19 cellular contexts compared by ENCODE assay signal in genomic region chr18:23317975-23318675, GRCh38.
A peak's percentile ranks its signal among the peaks of the same experiment; 100 is the strongest.
DNase-seq lines count a peak whose midpoint lies in the region; ATAC-seq and TF ChIP-seq lines count a peak whose summit lies in the region.
"Had no signal": no experiment of that assay in that cellular context is flagged by ENCODE, and none has a peak within 500 bp of the region (broad histone marks: within the 10 kb centered on the region; RNA-seq: fewer than 3 reads in every experiment).

No MANE protein-coding gene starts in this region.

- no peak overlapping the region for H3K4me3 ChIP-seq in AG10803 (ENCODE audit: low read length)
- H3K4me3 ChIP-seq: colonic mucosa, Peyer's patch had no signal

- ATAC-seq in GM21390 (IDR thresholded peaks at IDR 0.05; ENCODE audit: unreplicated experiment) (no peak), GM21619 (IDR thresholded peaks at IDR 0.05; ENCODE audit: unreplicated experiment) (no peak)

- DNase-seq in AG10803 (ENCODE audit: low read depth), result peak; percentile 84
- peak; percentile 85 for DNase-seq in M059J (ENCODE audit: low read depth)
- peak; percentile 59 for DNase-seq in astrocyte of the hippocampus (ENCODE audit: low read depth, low spot score)
- DNase-seq in iris pigment epithelial cell (ENCODE audit: low read depth), result peak; percentile 82
- DNase-seq in mucosa of gallbladder (ENCODE audit: low spot score), result no peak
- DNase-seq in DMS53 treated with DMSO at 0.1 percent for 48 hours (lab: John Stamatoyannopoulos, UW; ENCODE audit: unreplicated experiment), result no peak
- DNase-seq: activated CD4-positive, alpha-beta memory T cell treated with anti-CD3 and anti-CD28 coated beads for 36 hours; activated naive CD4-positive, alpha-beta T cell; colonic mucosa; DND-41; H7; kidney; NCI-H1092; NCI-H2227 treated with DMSO at 0.1 percent for 48 hours; Peyer's patch; stimulated activated CD4-positive, alpha-beta T cell treated with anti-CD3 and anti-CD28 coated beads, Interleukin-4, amount 100 ng/mL, for 4 hours; stimulated activated naive CD4-positive, alpha-beta T cell had no signal

- TF ChIP-seq CTCF in AG10803 (conservative IDR thresholded peaks at IDR 0.05; ENCODE audit: low read length), result no peak

Comparison
In these comparisons a context has a peak if more than half of its experiments do, and no peak if none do; other contexts are left out.
1. DNase-seq: peak in AG10803 (single experiment), M059J (single experiment), astrocyte of the hippocampus (single experiment) and iris pigment epithelial cell (single experiment); none in mucosa of gallbladder (single experiment) and DMS53 treated with DMSO at 0.1 percent for 48 hours (single experiment).